ENCODE assay signal across 5 cellular contexts in the genomic region with DNA sequence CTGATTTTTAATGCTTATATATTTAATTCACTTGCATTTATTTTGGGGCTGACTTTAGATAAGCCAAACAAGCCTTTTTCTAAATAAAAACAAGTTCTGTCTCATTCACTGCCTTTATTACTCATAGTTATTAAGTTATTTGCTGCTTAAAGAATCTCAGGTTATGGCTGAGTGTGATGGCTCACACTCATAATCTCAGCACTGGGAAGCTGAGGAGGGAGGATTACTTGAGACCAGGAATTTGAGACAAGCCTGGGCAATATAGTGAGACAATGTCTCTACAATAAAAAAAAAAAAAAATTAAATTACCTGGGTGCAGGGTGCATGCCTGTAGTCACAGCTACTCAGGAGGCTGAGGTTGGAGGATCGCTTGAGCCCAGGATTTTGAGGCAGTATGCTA.
"Had no signal": no experiment of that assay in that cellular context is flagged by ENCODE, and none has a peak within 500 bp of the region (broad histone marks: within the 10 kb centered on the region; RNA-seq: fewer than 3 reads in every experiment).

No MANE protein-coding gene starts in this region.

- H3K4me3 Mint-ChIP-seq: GM23338, H9, IgD-negative memory B cell had no signal

- H3K9me3 Mint-ChIP-seq: GM23338, H9 had no signal

- H3K4me2 ChIP-seq: GM23338 had no signal

- H3K27ac Mint-ChIP-seq: GM23338, H9, IgD-negative memory B cell had no signal

- H3K27ac ChIP-seq: HL-60 had no signal

- H3K36me3 Mint-ChIP-seq: IgD-negative memory B cell had no signal

- H3K4me3 ChIP-seq: GM23338 had no signal

- H3K4me1 Mint-ChIP-seq: IgD-negative memory B cell had no signal

- DNase-seq: H9, HCEC 1CT had no signal
